In genomic region chr6:10771371-10771894, GRCh38 we compare ENCODE assay signal across 17 cellular contexts.
"Had no signal": no experiment of that assay in that cellular context is flagged by ENCODE, and none has a peak within 500 bp of the region (broad histone marks: within the 10 kb centered on the region; RNA-seq: fewer than 3 reads in every experiment).

No MANE protein-coding gene starts in this region.

- H3K4me3 ChIP-seq: adrenal gland, lung, skin epidermis, tibial artery, uterus had no signal

- DNase-seq: activated B cell treated with CpG ODN at 0.5 μM for 24 hours; activated CD4-positive, alpha-beta T cell treated with anti-CD3 and anti-CD28 coated beads, Interleukin-2, amount 50 U/mL, for 1 hour; activated naive CD4-positive, alpha-beta T cell treated with anti-CD3 and anti-CD28 coated beads, Interleukin-2, amount 50 U/mL, for 16 hours; activated T-cell treated with anti-CD3 and anti-CD28 coated beads, Interleukin-2, amount 50 U/mL, for 1 hour; central memory CD4-positive, alpha-beta T cell; cortex of kidney; effector memory CD4-positive, alpha-beta T cell; hippocampal formation; naive thymus-derived CD4-positive, alpha-beta T cell; posterior cingulate gyrus; T-helper 9 cell; tibial artery; uterus had no signal

- H3K36me3 ChIP-seq: uterus had no signal

- H3K27me3 ChIP-seq: adrenal gland, tibial artery, uterus had no signal

- H3K27ac ChIP-seq: adrenal gland, epithelial cell of prostate, skin epidermis, tibial artery, uterus had no signal

- H3K4me1 ChIP-seq: adrenal gland, tibial artery, uterus had no signal

- H3K9me3 ChIP-seq: adrenal gland, tibial artery, uterus had no signal

- ATAC-seq: naive thymus-derived CD4-positive, alpha-beta T cell had no signal
